Comparison of ENCODE assay signal across 8 cellular contexts in genomic region chr13:20704459-20705069, GRCh38. TPM values are rescaled to one million over a fixed set of nuclear protein-coding genes. Genes with fewer than 3 reads are reported as not detected.
A peak's percentile ranks its signal among the peaks of the same experiment; 100 is the strongest.
DNase-seq lines count a peak whose midpoint lies in the region; ATAC-seq and TF ChIP-seq lines count a peak whose summit lies in the region.

No MANE protein-coding gene starts in this region.

- H3K36me3 ChIP-seq in mesodermal cell (ENCODE audit: control insufficient read depth, insufficient read depth, low read length) (no peaks in the 10 kb centered on the region), aorta (ENCODE audit: control insufficient read depth in 1 of 2, insufficient read depth in 2 of 2, low read length in 1 of 2) (no peaks in the 10 kb centered on the region)

- ATAC-seq in stimulated activated naive CD8-positive, alpha-beta T cell treated with anti-CD3 and anti-CD28 coated beads, Interleukin-15, Interleukin-2, amounts not matched to agents 100 U/mL and 50 U/mL, for 24 hours, result no peak
- peak; percentile 1 for ATAC-seq in aorta (ENCODE audit: low FRiP score)

- H3K4me1 ChIP-seq in mesodermal cell (ENCODE audit: control insufficient read depth, insufficient read depth, low read length, poor library complexity, severe bottlenecking), result peaks cover 5% of the 10 kb centered on the region
- peaks cover 0 to under 1% of the 10 kb centered on the region in 2 donors for H3K4me1 ChIP-seq in aorta (ENCODE audit: control insufficient read depth in 1 of 2, insufficient read depth in 2 of 2, low read length in 2 of 2)

- DNase-seq in stimulated activated naive CD8-positive, alpha-beta T cell treated with anti-CD3 and anti-CD28 coated beads, Interleukin-15, Interleukin-2, amounts not matched to agents 100 U/mL and 50 U/mL, for 24 hours, result no peak
- DNase-seq in cardiac fibroblast (ENCODE audit: low read depth in 2 of 2) (no peak), aorta (no peak), kidney glomerular epithelial cell (lab: John Stamatoyannopoulos, UW) (no peak), Ammon's horn (ENCODE audit: low spot score) (no peak), NCI-H446 treated with DMSO at 0.1 percent for 48 hours (lab: John Stamatoyannopoulos, UW) (no peak)

- H3K27ac Mint-ChIP-seq in stimulated activated naive CD8-positive, alpha-beta T cell treated with anti-CD3 and anti-CD28 coated beads, Interleukin-15, Interleukin-2, amounts not matched to agents 100 ng/mL and 50 ng/mL, for 24 hours, result no peak overlapping the region

- no peak for TF ChIP-seq CTCF in cardiac fibroblast (IDR thresholded peaks at IDR 0.05; ENCODE audit: low read depth, low read length)

- peak overlapping the region; percentile 21 to 59 for H3K4me3 ChIP-seq in cardiac fibroblast (replicated peaks in 1 of 2; ENCODE audit: low read depth in 2 of 2, low read length in 2 of 2)
- peak overlapping the region; percentile 14 for H3K4me3 ChIP-seq in mesodermal cell (ENCODE audit: extremely low read depth, insufficient read depth, low read length, poor library complexity, severe bottlenecking)
- peak overlapping the region; percentile 79 to 91 for H3K4me3 ChIP-seq in aorta (ENCODE audit: low read length in 2 of 2)

- peaks cover 26% of the 10 kb centered on the region for H3K4me1 Mint-ChIP-seq in stimulated activated naive CD8-positive, alpha-beta T cell treated with anti-CD3 and anti-CD28 coated beads, Interleukin-15, Interleukin-2, amounts not matched to agents 100 ng/mL and 50 ng/mL, for 24 hours (ENCODE audit: low read depth)

- H3K27ac ChIP-seq in mesodermal cell (ENCODE audit: low read depth, low read length, severe bottlenecking) (no peak overlapping the region), aorta (ENCODE audit: low read depth in 1 of 2, low read length in 2 of 2) (no peak overlapping the region)

- H3K36me3 Mint-ChIP-seq in stimulated activated naive CD8-positive, alpha-beta T cell treated with anti-CD3 and anti-CD28 coated beads, Interleukin-15, Interleukin-2, amounts not matched to agents 100 ng/mL and 50 ng/mL, for 24 hours (ENCODE audit: low read depth), result no peaks in the 10 kb centered on the region

- H3K27me3 Mint-ChIP-seq in stimulated activated naive CD8-positive, alpha-beta T cell treated with anti-CD3 and anti-CD28 coated beads, Interleukin-15, Interleukin-2, amounts not matched to agents 100 ng/mL and 50 ng/mL, for 24 hours, result peaks cover 18% of the 10 kb centered on the region

- peak overlapping the region; percentile 59 for H3K4me3 Mint-ChIP-seq in stimulated activated naive CD8-positive, alpha-beta T cell treated with anti-CD3 and anti-CD28 coated beads, Interleukin-15, Interleukin-2, amounts not matched to agents 100 ng/mL and 50 ng/mL, for 24 hours

- H3K27me3 ChIP-seq in aorta (ENCODE audit: control insufficient read depth in 1 of 2, insufficient read depth in 2 of 2, low read length in 1 of 2), result no peaks in the 10 kb centered on the region

- no peaks in the 10 kb centered on the region for H3K9me3 Mint-ChIP-seq in stimulated activated naive CD8-positive, alpha-beta T cell treated with anti-CD3 and anti-CD28 coated beads, Interleukin-15, Interleukin-2, amounts not matched to agents 100 ng/mL and 50 ng/mL, for 24 hours

- WGBS in mesodermal cell (ENCODE audit: insufficient coverage in 2 of 2), 2 experiments, result 57 to 60% methylated on average over 5 to 6 of the region's 20 CpGs
- 20 to 31% methylated on average over 14 to 20 of the region's 20 CpGs for WGBS in aorta, 2 donors

- H3K9me3 ChIP-seq in mesodermal cell (ENCODE audit: control insufficient read depth, low read length) (no peaks in the 10 kb centered on the region), aorta (ENCODE audit: control insufficient read depth, low read length) (no peaks in the 10 kb centered on the region)

- intact Hi-C loops in aorta (cut with DNase I), result loop anchor here (5.0 to 10.0 kb wide), 4 partner anchors 140 to 218 kb away; partner anchors contain the start of genes IFT88 (in 1 of the 2) and XPO4 (in 1 of the 2)

RNA-seq across cellular contexts. Expression of gene IL17D, which starts 1.1 kb away (rescaled TPM):
- 2.1 TPM for polyA plus RNA-seq in mesodermal cell (2013, experiment 1 of 2)
- 2.2 TPM for polyA plus RNA-seq in mesodermal cell (2013, experiment 2 of 2)
- total RNA-seq in aorta, result 1 to 10 TPM; 3.0 to 9.2 TPM
- 1 to 10 TPM; 2.9 to 5.5 TPM for polyA plus RNA-seq in aorta

Comparison
In these comparisons a context has a peak if more than half of its experiments do, and no peak if none do; other contexts are left out.
1. H3K4me3 ChIP-seq: peak in every context shown above with its lines; median percentile 85 in aorta; 40 in cardiac fibroblast; 14 in mesodermal cell.